In genomic region chr19:1038995-1039645, GRCh38 we compare ENCODE assay signal across 8 cellular contexts. TPM values are rescaled to one million over a fixed set of nuclear protein-coding genes. Genes with fewer than 3 reads are reported as not detected.
DNase-seq lines count a peak whose midpoint lies in the region; ATAC-seq and TF ChIP-seq lines count a peak whose summit lies in the region.

No MANE protein-coding gene starts in this region.

- no peak for TF ChIP-seq CTCF in tibial artery (IDR thresholded peaks at IDR 0.05)

- CTCF ChIA-PET in activated naive CD4-positive, alpha-beta T cell treated with anti-CD3 and anti-CD28 coated beads, Interleukin-2, amount 10 ng/mL, durations not matched to agents 7 days and 5 days (lab: Charles Lee): interaction anchor here (1.3 to 2.3 kb wide), 3 partner anchors 10 to 205 kb away, joined by 3 to 6 read pairs (median 4); no protein-coding TSS in a partner anchor
- CTCF ChIA-PET in activated CD4-positive, alpha-beta memory T cell treated with anti-CD3 and anti-CD28 coated beads for 36 hours (lab: Charles Lee): interaction anchor here (0.8 to 4.2 kb wide), 8 partner anchors 9 to 150 kb away, joined by 3 to 31 read pairs (median 4); partner anchors contain the start of genes ARHGAP45, GPX4 and RNU6-2

- ATAC-seq in HG02870 (IDR thresholded peaks at IDR 0.05; ENCODE audit: unreplicated experiment): no peak

- H3K27me3 Mint-ChIP-seq in activated naive CD4-positive, alpha-beta T cell treated with anti-CD3 and anti-CD28 coated beads, Interleukin-2, amount 10 ng/mL, durations not matched to agents 7 days and 5 days: peaks cover 5% of the 10 kb centered on the region
- H3K27me3 Mint-ChIP-seq in activated CD4-positive, alpha-beta memory T cell treated with anti-CD3 and anti-CD28 coated beads for 36 hours: no peaks in the 10 kb centered on the region

- H3K4me3 Mint-ChIP-seq in activated naive CD4-positive, alpha-beta T cell treated with anti-CD3 and anti-CD28 coated beads, Interleukin-2, amount 10 ng/mL, durations not matched to agents 7 days and 5 days: peak overlapping the region; percentile 100
- H3K4me3 Mint-ChIP-seq in activated CD4-positive, alpha-beta memory T cell treated with anti-CD3 and anti-CD28 coated beads for 36 hours: peak overlapping the region; percentile 84

- no peak overlapping the region for H3K27ac ChIP-seq in iPS-18a (ENCODE audit: low read length)
- H3K27ac ChIP-seq in tibial artery: peak overlapping the region in 1 of 2 donors; percentile 59

- peaks cover 4% of the 10 kb centered on the region for H3K4me1 ChIP-seq in iPS-18a (ENCODE audit: control insufficient read depth, low read depth, low read length)
- peaks cover 0 to 56% (median 40%) of the 10 kb centered on the region in 4 donors for H3K4me1 ChIP-seq in tibial artery

- H3K9me3 ChIP-seq in iPS-18a (ENCODE audit: control insufficient read depth, low read depth, low read length) (no peaks in the 10 kb centered on the region), tibial artery (no peaks in the 10 kb centered on the region)

- no peak for DNase-seq in activated naive CD4-positive, alpha-beta T cell treated with anti-CD3 and anti-CD28 coated beads, Interleukin-2, amount 10 ng/mL, durations not matched to agents 7 days and 5 days
- DNase-seq in activated naive CD4-positive, alpha-beta T cell treated with Interleukin-2 at 50 U/mL for 16 hours: no peak
- no peak for DNase-seq in activated CD4-positive, alpha-beta memory T cell treated with anti-CD3 and anti-CD28 coated beads for 36 hours
- no peak for DNase-seq in tibial artery
- DNase-seq in hippocampal formation (lab: John Stamatoyannopoulos, UW): no peak
- no peak for DNase-seq in NOMO-1 treated with dmso at 0.1 percent for 144 hours (lab: John Stamatoyannopoulos, UW; ENCODE audit: unreplicated experiment)

- no peak overlapping the region for H3K9ac ChIP-seq in iPS-18a (ENCODE audit: low read length)

- no peaks in the 10 kb centered on the region for H3K9me3 Mint-ChIP-seq in activated naive CD4-positive, alpha-beta T cell treated with anti-CD3 and anti-CD28 coated beads, Interleukin-2, amount 10 ng/mL, durations not matched to agents 7 days and 5 days
- no peaks in the 10 kb centered on the region for H3K9me3 Mint-ChIP-seq in activated CD4-positive, alpha-beta memory T cell treated with anti-CD3 and anti-CD28 coated beads for 36 hours

- H3K4me3 ChIP-seq in iPS-18a (ENCODE audit: low read length) (peak overlapping the region; percentile 71), tibial artery (peak overlapping the region; percentile 47 to 48)

- H3K36me3 ChIP-seq in iPS-18a (ENCODE audit: control insufficient read depth, low read depth, low read length) (peaks cover 28% of the 10 kb centered on the region), tibial artery (peaks cover 25 to 32% (median 27%) of the 10 kb centered on the region in 3 donors)

- intact Hi-C loops in activated CD4-positive, alpha-beta memory T cell treated with anti-CD3 and anti-CD28 coated beads for 36 hours (cut with micrococcal nuclease): loop anchor here (2.0 kb wide), 1 partner anchor 38 kb away; no protein-coding TSS in a partner anchor
- intact Hi-C loops in tibial artery (cut with DNase I; ENCODE audit: low total_unique reads): no loop called here

- H3K4me1 Mint-ChIP-seq in activated naive CD4-positive, alpha-beta T cell treated with anti-CD3 and anti-CD28 coated beads, Interleukin-2, amount 10 ng/mL, durations not matched to agents 7 days and 5 days: peaks cover 66% of the 10 kb centered on the region
- peaks cover 41% of the 10 kb centered on the region for H3K4me1 Mint-ChIP-seq in activated CD4-positive, alpha-beta memory T cell treated with anti-CD3 and anti-CD28 coated beads for 36 hours (ENCODE audit: low read depth)

- POLR2A ChIA-PET in activated CD4-positive, alpha-beta memory T cell treated with anti-CD3 and anti-CD28 coated beads for 36 hours (lab: Charles Lee): interaction anchor here (0.5 to 3.7 kb wide), 6 partner anchors 11 to 51 kb away, joined by 3 to 23 read pairs (median 5); partner anchors contain the start of genes ARHGAP45, CNN2 and RNU6-2

- peaks cover 42% of the 10 kb centered on the region for H3K36me3 Mint-ChIP-seq in activated naive CD4-positive, alpha-beta T cell treated with anti-CD3 and anti-CD28 coated beads, Interleukin-2, amount 10 ng/mL, durations not matched to agents 7 days and 5 days
- peaks cover 26% of the 10 kb centered on the region for H3K36me3 Mint-ChIP-seq in activated CD4-positive, alpha-beta memory T cell treated with anti-CD3 and anti-CD28 coated beads for 36 hours

- H3K27me3 ChIP-seq in iPS-18a (ENCODE audit: control insufficient read depth, insufficient read depth, low read length) (no peaks in the 10 kb centered on the region), tibial artery (peaks cover 0 to 25% of the 10 kb centered on the region in 2 donors)

- peak overlapping the region; percentile 92 for H3K27ac Mint-ChIP-seq in activated naive CD4-positive, alpha-beta T cell treated with anti-CD3 and anti-CD28 coated beads, Interleukin-2, amount 10 ng/mL, durations not matched to agents 7 days and 5 days
- peak overlapping the region; percentile 82 for H3K27ac Mint-ChIP-seq in activated CD4-positive, alpha-beta memory T cell treated with anti-CD3 and anti-CD28 coated beads for 36 hours

RNA-seq across cellular contexts. Expression of gene ABCA7, which starts 0.8 kb away (rescaled TPM):
- 10 to 100 TPM; 28.3 to 29.3 TPM for total RNA-seq in activated CD4-positive, alpha-beta memory T cell treated with anti-CD3 and anti-CD28 coated beads for 36 hours

RNA-seq across cellular contexts. Expression of gene CNN2, which starts 12.7 kb away (rescaled TPM):
- 100 to 1,000 TPM; 123 to 130 TPM for total RNA-seq in activated CD4-positive, alpha-beta memory T cell treated with anti-CD3 and anti-CD28 coated beads for 36 hours

RNA-seq across cellular contexts. Expression of gene RNU6-2, which starts 17.8 kb away (rescaled TPM):
- not detected for total RNA-seq in activated CD4-positive, alpha-beta memory T cell treated with anti-CD3 and anti-CD28 coated beads for 36 hours

RNA-seq across cellular contexts. Expression of gene TMEM259, which starts 18.2 kb away (rescaled TPM):
- total RNA-seq in activated CD4-positive, alpha-beta memory T cell treated with anti-CD3 and anti-CD28 coated beads for 36 hours: 100 to 1,000 TPM; 107 to 109 TPM

RNA-seq across cellular contexts. Expression of gene ARHGAP45, which starts 27.8 kb away (rescaled TPM):
- 100 to 1,000 TPM; 136 to 142 TPM for total RNA-seq in activated CD4-positive, alpha-beta memory T cell treated with anti-CD3 and anti-CD28 coated beads for 36 hours
